ENCODE assay signal across 10 cellular contexts in the genomic region with DNA sequence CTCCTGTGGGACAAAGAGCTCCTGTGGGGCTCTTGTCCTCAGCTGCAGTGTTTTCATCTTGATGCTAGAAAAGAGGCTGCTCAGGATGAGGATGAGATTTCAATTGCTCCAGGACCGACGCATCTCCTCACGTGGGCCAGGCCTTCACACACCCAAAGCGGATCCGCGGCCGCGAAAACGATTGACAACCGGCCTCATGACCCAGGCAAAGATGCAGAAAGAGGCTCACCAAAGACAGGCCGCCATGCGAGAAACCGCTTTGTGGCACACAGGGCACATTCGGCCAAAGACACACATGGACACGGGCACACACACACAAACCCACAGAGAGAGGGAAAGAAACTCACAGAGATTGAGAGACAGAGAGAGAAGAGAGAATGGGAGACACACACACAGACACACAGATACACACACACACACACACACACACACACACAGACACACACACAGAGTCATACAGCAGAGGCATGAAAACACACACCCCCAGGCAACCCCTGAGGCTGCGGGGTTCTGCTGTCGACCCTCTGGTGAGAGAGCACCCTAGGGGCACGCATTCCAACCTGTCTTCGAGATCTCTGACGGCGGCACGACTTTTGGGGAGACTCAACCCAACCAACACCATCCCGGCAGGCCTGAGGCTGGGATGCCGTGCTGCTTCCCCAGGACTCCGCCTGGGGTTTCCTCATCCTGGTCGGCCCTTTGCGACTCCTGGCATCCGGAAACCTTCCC.
DNase-seq lines count a peak whose midpoint lies in the region; ATAC-seq, FAIRE-seq and TF ChIP-seq lines count a peak whose summit lies in the region.
"Had no signal": no experiment of that assay in that cellular context is flagged by ENCODE, and none has a peak within 500 bp of the region (broad histone marks: within the 10 kb centered on the region; RNA-seq: fewer than 3 reads in every experiment).

No MANE protein-coding gene starts in this region.

- TF ChIP-seq POLR2A in endothelial cell of umbilical vein (IDR thresholded peaks at IDR 0.05; ENCODE audit: low read depth, low read length), result no peak

- no peak overlapping the region for H3K27ac ChIP-seq in CD4-positive, alpha-beta T cell (ENCODE audit: low read depth, low read length)
- H3K27ac ChIP-seq in PC-3 (ENCODE audit: low read length) (no peak overlapping the region), endothelial cell of umbilical vein (ENCODE audit: insufficient read depth, low read depth, low read length) (no peak overlapping the region)
- H3K27ac ChIP-seq: colonic mucosa, HL-60 had no signal

- ATAC-seq in CD4-positive, alpha-beta T cell (ENCODE audit: poor library complexity), result no peak
- ATAC-seq in PC-3, result no peak
- no peak for ATAC-seq in GM18517 (IDR thresholded peaks at IDR 0.05; ENCODE audit: unreplicated experiment)

- peaks cover 90% of the 10 kb centered on the region for H3K27me3 Mint-ChIP-seq in CD4-positive, alpha-beta T cell
- H3K27me3 Mint-ChIP-seq in osteocyte (ENCODE audit: unreplicated experiment), result peaks cover 6% of the 10 kb centered on the region

- intact Hi-C loops in CD4-positive, alpha-beta T cell (cut with DNase I, micrococcal nuclease), result no loop called here
- intact Hi-C loops in PC-3 (cut with micrococcal nuclease) (no loop called here), endothelial cell of umbilical vein (cut with micrococcal nuclease) (loop anchor here (5.0 kb wide), 1 partner anchor 168 kb away; a partner anchor contains a TSS)

- H3K9me3 ChIP-seq in CD4-positive, alpha-beta T cell (ENCODE audit: control insufficient read depth, low read length), result no peaks in the 10 kb centered on the region
- no peaks in the 10 kb centered on the region for H3K9me3 ChIP-seq in PC-3 (ENCODE audit: low read length)
- H3K9me3 ChIP-seq in endothelial cell of umbilical vein (replicated peaks; ENCODE audit: control insufficient read depth, insufficient read depth, low read length), result no peaks in the 10 kb centered on the region
- H3K9me3 ChIP-seq: colonic mucosa had no signal

- peak overlapping the region; percentile 94 for H3K4me2 ChIP-seq in PC-3 (ENCODE audit: low read length)
- no peak overlapping the region for H3K4me2 ChIP-seq in endothelial cell of umbilical vein (ENCODE audit: insufficient read depth, low read length)

- peak overlapping the region; percentile 95 for H2AFZ ChIP-seq in PC-3 (ENCODE audit: low read length)
- peak overlapping the region; percentile 60 for H2AFZ ChIP-seq in endothelial cell of umbilical vein (ENCODE audit: low read depth, low read length)

- H3K9ac ChIP-seq in PC-3 (ENCODE audit: low read length), result no peak overlapping the region
- no peak overlapping the region for H3K9ac ChIP-seq in endothelial cell of umbilical vein (replicated peaks; ENCODE audit: extremely low read depth, insufficient read depth, low read length)

- no peak for DNase-seq in CD4-positive, alpha-beta T cell
- DNase-seq in PC-3 (no peak), endothelial cell of umbilical vein (ENCODE audit: low read depth, low spot score) (no peak), osteocyte (ENCODE audit: extremely low spot score, unreplicated experiment) (peak; percentile 77), HCEC 1CT (no peak), NOMO-1 (lab: John Stamatoyannopoulos, UW; ENCODE audit: unreplicated experiment in 2 of 2) (no peak), GM03348 (ENCODE audit: low spot score) (no peak)

- no peak for FAIRE-seq in endothelial cell of umbilical vein (lab: Jason Lieb, UNC)

- dilution Hi-C loops in endothelial cell of umbilical vein (cut with MboI; ENCODE audit: extremely low pct_ligation_motif_present, low sequenced_read_pairs), result no loop called here

- H3K79me2 ChIP-seq in PC-3 (ENCODE audit: low read length), result no peaks in the 10 kb centered on the region
- no peaks in the 10 kb centered on the region for H3K79me2 ChIP-seq in endothelial cell of umbilical vein (ENCODE audit: control insufficient read depth, insufficient read depth, low read length)

- CTCF ChIA-PET in CD4-positive, alpha-beta T cell (lab: Charles Lee), result no interaction called here
- CTCF ChIA-PET in PC-3 (lab: Charles Lee) (no interaction called here), endothelial cell of umbilical vein (lab: Charles Lee) (no interaction called here)

- no peak overlapping the region for H3K27ac Mint-ChIP-seq in CD4-positive, alpha-beta T cell
- no peak overlapping the region for H3K27ac Mint-ChIP-seq in osteocyte (ENCODE audit: unreplicated experiment)

- no peaks in the 10 kb centered on the region for H3K36me3 Mint-ChIP-seq in CD4-positive, alpha-beta T cell (ENCODE audit: low read depth)
- no peaks in the 10 kb centered on the region for H3K36me3 Mint-ChIP-seq in osteocyte (ENCODE audit: unreplicated experiment)

- peak overlapping the region; percentile 73 for H3K4me3 Mint-ChIP-seq in CD4-positive, alpha-beta T cell
- no peak overlapping the region for H3K4me3 Mint-ChIP-seq in osteocyte (ENCODE audit: unreplicated experiment)

- H3K9me1 ChIP-seq in endothelial cell of umbilical vein (replicated peaks; ENCODE audit: control insufficient read depth, extremely low read depth, insufficient read depth, low read length), result no peaks in the 10 kb centered on the region

- no peaks in the 10 kb centered on the region for H4K20me1 ChIP-seq in PC-3 (ENCODE audit: low read length)
- H4K20me1 ChIP-seq in endothelial cell of umbilical vein (replicated peaks; ENCODE audit: control insufficient read depth, extremely low read depth, insufficient read depth, low read length), result no peaks in the 10 kb centered on the region

- POLR2A ChIA-PET in CD4-positive, alpha-beta T cell (lab: Charles Lee), result no interaction called here
- POLR2A ChIA-PET in PC-3 (lab: Charles Lee; ENCODE audit: unreplicated experiment) (no interaction called here), endothelial cell of umbilical vein (lab: Charles Lee) (no interaction called here)

- H3K4me1 ChIP-seq in PC-3 (ENCODE audit: insufficient read depth, low read length), result peaks cover 29% of the 10 kb centered on the region
- peaks cover 6% of the 10 kb centered on the region for H3K4me1 ChIP-seq in endothelial cell of umbilical vein (ENCODE audit: control insufficient read depth, extremely low read depth, insufficient read depth, low read length)
- H3K4me1 ChIP-seq: colonic mucosa had no signal

- H3K36me3 ChIP-seq in PC-3 (ENCODE audit: low read depth, low read length) (no peaks in the 10 kb centered on the region), endothelial cell of umbilical vein (ENCODE audit: control insufficient read depth in 2 of 2, extremely low read depth in 1 of 2, insufficient read depth in 2 of 2, low read length in 2 of 2) (no peaks in the 10 kb centered on the region)
- H3K36me3 ChIP-seq: colonic mucosa had no signal

- H3K4me3 ChIP-seq in PC-3 (ENCODE audit: low read length) (peak overlapping the region; percentile 62), endothelial cell of umbilical vein (replicated peaks in 1 of 3; ENCODE audit: insufficient read depth in 1 of 3, low read depth in 1 of 3, low read length in 3 of 3) (peak overlapping the region in 1 of 3 experiments; percentile 7)
- H3K4me3 ChIP-seq: colonic mucosa had no signal

- H3K4me1 Mint-ChIP-seq in CD4-positive, alpha-beta T cell (ENCODE audit: low read depth), result peaks cover 50% of the 10 kb centered on the region
- H3K4me1 Mint-ChIP-seq in osteocyte (ENCODE audit: unreplicated experiment), result peaks cover 23% of the 10 kb centered on the region

- H3K9me2 ChIP-seq in PC-3 (replicated peaks; ENCODE audit: low read length), result no peaks in the 10 kb centered on the region

- H3F3A ChIP-seq in PC-3 (ENCODE audit: low read length, unreplicated experiment), result no peaks in the 10 kb centered on the region

- BruUV-seq in PC-3 (replicated peaks; lab: Mats Ljungman, UMichigan), result no TSS peak
- no TSS peak for BruUV-seq in endothelial cell of umbilical vein (replicated peaks; lab: Mats Ljungman, UMichigan)

- H3K9me3 Mint-ChIP-seq in CD4-positive, alpha-beta T cell, result no peaks in the 10 kb centered on the region
- H3K9me3 Mint-ChIP-seq in osteocyte (ENCODE audit: unreplicated experiment), result no peaks in the 10 kb centered on the region

- peaks cover 37% of the 10 kb centered on the region for H3K27me3 ChIP-seq in CD4-positive, alpha-beta T cell (ENCODE audit: control insufficient read depth, insufficient read depth, low read length)
- peaks cover 6% of the 10 kb centered on the region for H3K27me3 ChIP-seq in PC-3 (ENCODE audit: low read length)
- H3K27me3 ChIP-seq in endothelial cell of umbilical vein (ENCODE audit: control insufficient read depth in 2 of 2, insufficient read depth in 2 of 2, low read length in 2 of 2), result peaks cover 20 to 31% of the 10 kb centered on the region in 2 experiments

- no peak for TF ChIP-seq CTCF in CD4-positive, alpha-beta T cell (IDR thresholded peaks at IDR 0.05)
- TF ChIP-seq CTCF in PC-3 (conservative IDR thresholded peaks at IDR 0.05; ENCODE audit: low read depth, low read length) (no peak), endothelial cell of umbilical vein (IDR thresholded peaks at IDR 0.05; ENCODE audit: extremely low read depth in 1 of 2, insufficient read depth in 1 of 2, low read depth in 1 of 2, low read length in 2 of 2) (no peak), osteocyte (IDR thresholded peaks at IDR 0.05) (no peak)

TF ChIP-seq in endothelial cell of umbilical vein, 7 proteins besides CTCF, POLR2A, EP300 and RAD21:
- TF ChIP-seq MYC (IDR thresholded peaks at IDR 0.05; ENCODE audit: low read depth, low read length), result no peak
- TF ChIP-seq, protein P1, sequence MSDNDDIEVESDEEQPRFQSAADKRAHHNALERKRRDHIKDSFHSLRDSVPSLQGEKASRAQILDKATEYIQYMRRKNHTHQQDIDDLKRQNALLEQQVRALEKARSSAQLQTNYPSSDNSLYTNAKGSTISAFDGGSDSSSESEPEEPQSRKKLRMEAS (IDR thresholded peaks at IDR 0.05; ENCODE audit: insufficient read depth, insufficient read length), result no peak
- no peak for TF ChIP-seq JUN (IDR thresholded peaks at IDR 0.05; ENCODE audit: borderline replicate concordance, insufficient read depth, insufficient read length, low read depth)
- TF ChIP-seq GATA2 (IDR thresholded peaks at IDR 0.05; ENCODE audit: insufficient read depth, insufficient read length, low read depth, low read length), result no peak
- no peak for TF ChIP-seq FOS (IDR thresholded peaks at IDR 0.05; ENCODE audit: borderline replicate concordance, insufficient read depth, low read length)
- TF ChIP-seq EZH2 (IDR thresholded peaks at IDR 0.05; ENCODE audit: borderline replicate concordance, low read depth, low read length, severe bottlenecking), result no peak
- TF ChIP-seq POLR2AphosphoS5 (IDR thresholded peaks at IDR 0.05; ENCODE audit: insufficient read depth, low read depth, low read length), result no peak
